17 cellular contexts compared by ENCODE assay signal in the genomic region with DNA sequence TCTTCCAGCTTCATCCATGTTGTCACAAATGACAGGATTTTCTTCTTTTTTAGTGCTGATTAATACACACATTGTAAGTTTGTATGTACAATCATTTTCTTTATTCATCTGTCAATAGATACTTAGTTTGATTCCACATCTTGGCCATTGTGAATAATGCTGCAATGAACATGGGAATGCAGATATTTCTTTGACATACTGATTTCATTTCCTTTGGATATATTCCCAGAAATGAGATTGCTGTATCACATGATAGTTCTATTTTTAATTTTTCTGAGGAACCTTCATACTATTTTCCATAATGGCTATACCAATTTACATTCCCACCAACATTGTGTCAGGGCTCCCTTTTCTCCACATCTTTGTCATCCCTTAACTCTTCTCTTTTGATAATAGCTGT.
"Had no signal": no experiment of that assay in that cellular context is flagged by ENCODE, and none has a peak within 500 bp of the region (broad histone marks: within the 10 kb centered on the region; RNA-seq: fewer than 3 reads in every experiment).

No MANE protein-coding gene starts in this region.

- ATAC-seq: left lung; stimulated activated naive B cell treated with anti-CD40 and anti-IgM and Interleukin-4, amounts not matched to agents 10 μg/mL and 1 μg/mL and 100 μg/mL, for 72 hours had no signal

- H3K27ac ChIP-seq: colonic mucosa, left lung, thyroid gland, WERI-Rb-1 had no signal

- H3K4me3 ChIP-seq: colonic mucosa, left lung, thyroid gland had no signal

- H3K27me3 ChIP-seq: colonic mucosa, left lung, thyroid gland had no signal

- DNase-seq: activated CD4-positive, alpha-beta T cell treated with anti-CD3 and anti-CD28 coated beads for 1 hour; activated CD4-positive, alpha-beta T cell treated with anti-CD3 and anti-CD28 coated beads, Interleukin-2, amount 50 U/mL, for 48 hours; activated gamma-delta T cell; amniotic stem cell; caudate nucleus; colonic mucosa; endodermal cell; glutamatergic neuron; hypothalamus; left lung; nephron progenitor cell; nucleus accumbens; posterior cingulate gyrus; retina; stimulated activated naive B cell treated with anti-CD40 and anti-IgM and Interleukin-4, amounts not matched to agents 10 μg/mL and 1 μg/mL and 100 μg/mL, for 72 hours; thyroid gland; WERI-Rb-1 had no signal

- H3K4me1 ChIP-seq: colonic mucosa, left lung, thyroid gland had no signal

- H3K36me3 ChIP-seq: colonic mucosa, left lung, thyroid gland had no signal

- H3K9me3 ChIP-seq: colonic mucosa, thyroid gland had no signal
